ENCODE assay signal across 8 cellular contexts in the genomic region with DNA sequence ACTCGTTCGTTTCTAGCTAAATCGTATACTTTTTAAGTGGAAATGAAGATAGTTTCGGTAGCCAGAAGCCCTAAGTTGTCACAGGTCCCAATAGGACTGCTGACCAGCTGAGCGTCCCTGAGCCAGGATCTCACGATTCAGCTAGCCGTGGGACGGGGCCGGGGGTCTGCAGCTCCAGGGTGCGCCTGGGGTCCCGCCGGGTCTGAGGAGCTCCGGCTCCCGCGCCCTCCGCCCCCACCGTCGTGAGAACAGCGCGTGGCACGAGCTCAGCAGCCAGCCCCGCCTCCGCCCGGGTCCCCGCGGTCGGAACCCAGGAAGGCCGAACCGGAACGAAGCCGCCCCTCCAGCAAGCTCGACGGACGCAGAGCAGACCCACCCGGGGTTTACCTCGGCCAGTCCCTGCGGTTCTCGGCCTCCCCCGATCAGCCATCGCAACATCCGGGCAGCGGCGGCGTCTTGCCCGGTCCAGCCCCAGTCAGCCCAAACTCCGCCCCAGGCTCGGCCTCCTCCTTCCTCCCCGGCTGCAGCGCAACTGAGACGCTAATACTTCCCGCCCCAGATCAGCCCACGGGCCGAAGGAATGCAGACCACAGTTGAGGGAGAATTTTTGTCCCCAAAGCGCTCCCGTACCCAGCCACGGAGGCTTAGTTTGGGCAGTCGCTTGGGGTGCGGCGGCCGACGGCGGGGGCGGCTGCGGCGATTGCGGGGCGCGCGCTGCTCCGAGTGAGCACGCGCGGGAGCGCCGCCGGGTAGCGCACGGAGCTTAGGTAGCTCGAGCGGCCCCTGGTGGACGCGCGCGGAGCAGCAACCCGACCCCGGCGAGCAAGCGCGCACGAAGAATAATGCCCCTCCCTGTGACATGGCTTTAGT. TPM values are rescaled to one million over a fixed set of nuclear protein-coding genes. Genes with fewer than 3 reads are reported as not detected.
A peak's percentile ranks its signal among the peaks of the same experiment; 100 is the strongest.
DNase-seq lines count a peak whose midpoint lies in the region; ATAC-seq and TF ChIP-seq lines count a peak whose summit lies in the region.

A gene with protein sequence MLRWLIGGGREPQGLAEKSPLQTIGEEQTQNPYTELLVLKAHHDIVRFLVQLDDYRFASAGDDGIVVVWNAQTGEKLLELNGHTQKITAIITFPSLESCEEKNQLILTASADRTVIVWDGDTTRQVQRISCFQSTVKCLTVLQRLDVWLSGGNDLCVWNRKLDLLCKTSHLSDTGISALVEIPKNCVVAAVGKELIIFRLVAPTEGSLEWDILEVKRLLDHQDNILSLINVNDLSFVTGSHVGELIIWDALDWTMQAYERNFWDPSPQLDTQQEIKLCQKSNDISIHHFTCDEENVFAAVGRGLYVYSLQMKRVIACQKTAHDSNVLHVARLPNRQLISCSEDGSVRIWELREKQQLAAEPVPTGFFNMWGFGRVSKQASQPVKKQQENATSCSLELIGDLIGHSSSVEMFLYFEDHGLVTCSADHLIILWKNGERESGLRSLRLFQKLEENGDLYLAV (minus strand): TSS at position 534 of the 870 bp plus-strand sequence. CDS start 96 bp downstream, at position 438.

- peak within 1 kb of the TSS; percentile 93 for H3K4me2 ChIP-seq in GM23338

- H3K27me3 ChIP-seq in GM23338 (ENCODE audit: insufficient read depth) = peaks cover 22% of the 10 kb centered on the region; the same call in 1 of the 2 replicates

- H4K20me1 ChIP-seq in GM23338 (replicated peaks; ENCODE audit: insufficient read depth) = no peaks in the 10 kb centered on the region

- peaks cover 25% of the 10 kb centered on the region for H3K79me2 ChIP-seq in GM23338 (replicated peaks; ENCODE audit: insufficient read depth)

- H3K9me3 Mint-ChIP-seq in GM23338 (no peaks in the 10 kb centered on the region), natural killer cell (no peaks in the 10 kb centered on the region)
- H3K9me3 Mint-ChIP-seq in activated T-helper 17 cell treated with anti-CD3 and anti-CD28 coated beads, Interleukin-2, amount 50 U/mL, for 72 hours = no peaks in the 10 kb centered on the region

- intact Hi-C loops in natural killer cell (cut with micrococcal nuclease) = loop anchor here (1.0 to 10.0 kb wide), 2 partner anchors 283 to 347 kb away; a partner anchor contains a TSS

- no peaks in the 10 kb centered on the region for H3K36me3 ChIP-seq in GM23338 (ENCODE audit: insufficient read depth)

- peaks cover 8% of the 10 kb centered on the region for H3K4me1 Mint-ChIP-seq in GM23338
- peaks cover 5% of the 10 kb centered on the region for H3K4me1 Mint-ChIP-seq in activated T-helper 17 cell treated with anti-CD3 and anti-CD28 coated beads, Interleukin-2, amount 50 U/mL, for 72 hours
- peaks cover 10 to 14% of the 10 kb centered on the region in 2 donors for H3K4me1 Mint-ChIP-seq in natural killer cell

- H2AFZ ChIP-seq in GM23338 = peak within 1 kb of the TSS; percentile 97

- peaks cover 6% of the 10 kb centered on the region for H3K27me3 Mint-ChIP-seq in GM23338 (ENCODE audit: insufficient read depth, low read depth, poor library complexity)
- H3K27me3 Mint-ChIP-seq in activated T-helper 17 cell treated with anti-CD3 and anti-CD28 coated beads, Interleukin-2, amount 50 U/mL, for 72 hours = peaks cover 2% of the 10 kb centered on the region
- peaks cover 0 to 15% of the 10 kb centered on the region in 2 donors for H3K27me3 Mint-ChIP-seq in natural killer cell (ENCODE audit: low read depth in 2 of 2)

- H3K27ac ChIP-seq in GM23338 (ENCODE audit: low read depth) = peak within 1 kb of the TSS; percentile 87
- H3K27ac ChIP-seq in RWPE1 = peak within 1 kb of the TSS; percentile 98

- H3K36me3 Mint-ChIP-seq in GM23338 (ENCODE audit: low read depth) (peaks cover 2% of the 10 kb centered on the region), natural killer cell (no peaks in the 10 kb centered on the region)
- no peaks in the 10 kb centered on the region for H3K36me3 Mint-ChIP-seq in activated T-helper 17 cell treated with anti-CD3 and anti-CD28 coated beads, Interleukin-2, amount 50 U/mL, for 72 hours (ENCODE audit: low read depth)

- DNase-seq in ELF-1 (ENCODE audit: low read depth, low spot score) (peak; percentile 96), GM23338 (ENCODE audit: low spot score) (peak; percentile 89), LHCN-M2 (ENCODE audit: low read depth) (peak; percentile 94), RWPE1 (ENCODE audit: low spot score) (peak; percentile 95), fibroblast of mammary gland (ENCODE audit: low read depth) (peak; percentile 94), natural killer cell (peak; percentile 86)
- DNase-seq in stimulated activated naive CD4-positive, alpha-beta T cell treated with Interleukin-2 at 50 U/mL for 16 hours (lab: John Stamatoyannopoulos, UW) = peak; percentile 88

- peaks cover 12% of the 10 kb centered on the region for H3K4me1 ChIP-seq in GM23338 (ENCODE audit: insufficient read depth)

- H3F3A ChIP-seq in GM23338 (replicated peaks; ENCODE audit: low read depth) = no peaks in the 10 kb centered on the region

- H3K27ac Mint-ChIP-seq in GM23338 = peak within 1 kb of the TSS; percentile 87
- peak within 1 kb of the TSS; percentile 76 for H3K27ac Mint-ChIP-seq in activated T-helper 17 cell treated with anti-CD3 and anti-CD28 coated beads, Interleukin-2, amount 50 U/mL, for 72 hours
- peak within 1 kb of the TSS; percentile 86 to 90 for H3K27ac Mint-ChIP-seq in natural killer cell

- POLR2A ChIA-PET in RWPE1 (lab: Yijun Ruan, JAX; ENCODE audit: low non-redundant PET) = interaction anchor here (0.6 kb wide), 2 partner anchors 385 to 1019 kb away, joined by 4 to 5 read pairs; no protein-coding TSS in a partner anchor

- H3K4me3 Mint-ChIP-seq in GM23338 (peak within 1 kb of the TSS; percentile 90), natural killer cell (peak within 1 kb of the TSS; percentile 92)
- peak within 1 kb of the TSS; percentile 83 for H3K4me3 Mint-ChIP-seq in activated T-helper 17 cell treated with anti-CD3 and anti-CD28 coated beads, Interleukin-2, amount 50 U/mL, for 72 hours

- ATAC-seq in GM23338 (peak; percentile 94), natural killer cell (peak; percentile 87 to 96 (median 89))
- peak; percentile 94 for ATAC-seq in activated T-helper 17 cell treated with anti-CD3 and anti-CD28 coated beads, Interleukin-2, amount 50 U/mL, for 72 hours (replicated peaks)

- CTCF ChIA-PET in RWPE1 (lab: Yijun Ruan, JAX) = interaction anchor here (0.5 to 1.5 kb wide), 11 partner anchors 8 to 616 kb away, joined by 3 to 12 read pairs (median 5); a partner anchor contains a TSS

- H3K4me3 ChIP-seq in GM23338 (peak within 1 kb of the TSS; percentile 85), fibroblast of mammary gland (ENCODE audit: control insufficient read depth, low read depth, low read length) (peak within 1 kb of the TSS; percentile 88)

- no peaks in the 10 kb centered on the region for H3K9me2 ChIP-seq in GM23338 (ENCODE audit: insufficient read depth)

- peak; percentile 67 to 85 for TF ChIP-seq CTCF in GM23338 (conservative IDR thresholded peaks at IDR 0.05; ENCODE audit: low read depth in 2 of 2)
- peak; percentile 99 for TF ChIP-seq CTCF in RWPE1 (conservative IDR thresholded peaks at IDR 0.05; ENCODE audit: low read depth)
- TF ChIP-seq CTCF in fibroblast of mammary gland (conservative IDR thresholded peaks at IDR 0.05; ENCODE audit: control insufficient read depth, insufficient read depth, low read depth, low read length) = peak; percentile 59
- peak; percentile 94 for TF ChIP-seq CTCF in natural killer cell (IDR thresholded peaks at IDR 0.05)

TF ChIP-seq in GM23338, 12 proteins besides CTCF, POLR2A, EP300 and RAD21 (continues in another document):
- TF ChIP-seq, protein P1, sequence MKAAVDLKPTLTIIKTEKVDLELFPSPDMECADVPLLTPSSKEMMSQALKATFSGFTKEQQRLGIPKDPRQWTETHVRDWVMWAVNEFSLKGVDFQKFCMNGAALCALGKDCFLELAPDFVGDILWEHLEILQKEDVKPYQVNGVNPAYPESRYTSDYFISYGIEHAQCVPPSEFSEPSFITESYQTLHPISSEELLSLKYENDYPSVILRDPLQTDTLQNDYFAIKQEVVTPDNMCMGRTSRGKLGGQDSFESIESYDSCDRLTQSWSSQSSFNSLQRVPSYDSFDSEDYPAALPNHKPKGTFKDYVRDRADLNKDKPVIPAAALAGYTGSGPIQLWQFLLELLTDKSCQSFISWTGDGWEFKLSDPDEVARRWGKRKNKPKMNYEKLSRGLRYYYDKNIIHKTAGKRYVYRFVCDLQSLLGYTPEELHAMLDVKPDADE (IDR thresholded peaks at IDR 0.05) = no peak
- TF ChIP-seq EZH2 (IDR thresholded peaks at IDR 0.05; ENCODE audit: low read depth, unreplicated experiment) (no peak), JUNB (IDR thresholded peaks at IDR 0.05; ENCODE audit: unreplicated experiment) (no peak), NANOG (IDR thresholded peaks at IDR 0.05; ENCODE audit: borderline replicate concordance) (no peak), POLR2AphosphoS5 (IDR thresholded peaks at IDR 0.05; ENCODE audit: low read depth) (peak; percentile 78)

RNA-seq across cellular contexts. Expression of the gene that starts here (rescaled TPM):
- 40.4 and 58.1 TPM in 2 replicates for total RNA-seq in GM23338 (2014; rRNA removed; shearing (Covaris generic))
- polyA plus RNA-seq in GM23338 (2016; fragmentation: Nextera tagmentation; extraction: Ambion mirVana) = 18.0 and 19.1 TPM in 2 replicates
- total RNA-seq in LHCN-M2 (2014; rRNA removed) (68.4 and 72.1 TPM in 2 replicates), natural killer cell (10 to 100 TPM; 20.7 to 25.5 (median 24.9) TPM)
- 44.3 TPM for polyA plus RNA-seq in LHCN-M2 (2012)
- 10 to 100 TPM; 13.3 to 14.5 TPM for total RNA-seq in activated T-helper 17 cell treated with anti-CD3 and anti-CD28 coated beads, Interleukin-2, amount 50 U/mL, for 72 hours

Comparison
In these comparisons a context has a peak if more than half of its experiments do, and no peak if none do; other contexts are left out.
1. Peak in every context shown above with its lines: DNase-seq, ATAC-seq, H3K4me3 ChIP-seq and H3K27ac ChIP-seq.